Comparison of ENCODE assay signal across 32 cellular contexts in genomic region chr4:114358901-114359300, GRCh38.
"Had no signal": no experiment of that assay in that cellular context is flagged by ENCODE, and none has a peak within 500 bp of the region (broad histone marks: within the 10 kb centered on the region; RNA-seq: fewer than 3 reads in every experiment).

No MANE protein-coding gene starts in this region.

- H3K4me3 ChIP-seq: adrenal gland, body of pancreas, cardiac muscle cell, colonic mucosa, gastrocnemius medialis had no signal

- H3K36me3 ChIP-seq: adrenal gland, cardiac muscle cell, colonic mucosa, gastrocnemius medialis had no signal

- H3K27ac Mint-ChIP-seq: activated CD4-positive, alpha-beta memory T cell treated with anti-CD3 and anti-CD28 coated beads for 36 hours; activated CD4-positive, alpha-beta T cell treated with anti-CD3 and anti-CD28 coated beads for 36 hours; activated CD4-positive, alpha-beta T cell treated with anti-CD3 and anti-CD28 coated beads, Interleukin-2, amount 10 ng/mL, durations not matched to agents 24 days and 14 days; activated CD8-positive, alpha-beta memory T cell treated with anti-CD3 and anti-CD28 coated beads, Interleukin-2, amount 10 ng/mL, durations not matched to agents 7 days and 5 days; activated CD8-positive, alpha-beta T cell treated with anti-CD3 and anti-CD28 coated beads, Interleukin-2, amount 10 ng/mL, durations not matched to agents 7 days and 5 days; activated naive CD4-positive, alpha-beta T cell treated with anti-CD3 and anti-CD28 coated beads for 36 hours; activated naive CD4-positive, alpha-beta T cell treated with anti-CD3 and anti-CD28 coated beads, Interleukin-2, amount 50 U/mL, for 24 hours; activated naive CD8-positive, alpha-beta T cell treated with anti-CD3 and anti-CD28 coated beads for 36 hours; activated naive CD8-positive, alpha-beta T cell treated with anti-CD3 and anti-CD28 coated beads, Interleukin-2, amount 50 U/mL, for 24 hours; activated T-helper 1 cell treated with anti-CD3 and anti-CD28 coated beads, Interleukin-12 subunit alpha, Interleukin-12 subunit beta, Interleukin-2, Interleukin-4 antibody, amounts not matched to agents 30 ng/mL and 10 ng/mL and 1 ng/mL, durations not matched to agents 14 hours and 24 hours and 36 hours; activated T-helper 2 cell treated with anti-CD3 and anti-CD28 coated beads, Interferon-gamma antibody, Interleukin-2, Interleukin-4, amounts not matched to agents 10 μg/mL and 5 μg/mL and 100 μg/mL, durations not matched to agents 14 hours and 24 hours and 36 hours had no signal

- ATAC-seq: activated CD4-positive, alpha-beta T cell treated with anti-CD3 and anti-CD28 coated beads for 36 hours; activated CD8-positive, alpha-beta memory T cell treated with anti-CD3 and anti-CD28 coated beads, Interleukin-2, amount 10 ng/mL, durations not matched to agents 7 days and 5 days; activated CD8-positive, alpha-beta T cell treated with anti-CD3 and anti-CD28 coated beads, Interleukin-2, amount 10 ng/mL, durations not matched to agents 7 days and 5 days; activated naive CD8-positive, alpha-beta T cell treated with anti-CD3 and anti-CD28 coated beads, Interleukin-2, amount 50 U/mL, for 24 hours; body of pancreas; esophagus mucosa; gastrocnemius medialis had no signal

- H3K4me1 Mint-ChIP-seq: activated CD4-positive, alpha-beta T cell treated with anti-CD3 and anti-CD28 coated beads for 36 hours; activated CD4-positive, alpha-beta T cell treated with anti-CD3 and anti-CD28 coated beads, Interleukin-2, amount 10 ng/mL, durations not matched to agents 24 days and 14 days; activated naive CD4-positive, alpha-beta T cell treated with anti-CD3 and anti-CD28 coated beads, Interleukin-2, amount 50 U/mL, for 24 hours; activated naive CD8-positive, alpha-beta T cell treated with anti-CD3 and anti-CD28 coated beads for 36 hours; activated naive CD8-positive, alpha-beta T cell treated with anti-CD3 and anti-CD28 coated beads, Interleukin-2, amount 50 U/mL, for 24 hours had no signal

- H3K9me3 ChIP-seq: adrenal gland, body of pancreas, colonic mucosa, gastrocnemius medialis had no signal

- H3K27ac ChIP-seq: adrenal gland, body of pancreas, cardiac muscle cell, colonic mucosa, gastrocnemius medialis had no signal

- H3K9me3 Mint-ChIP-seq: activated CD4-positive, alpha-beta memory T cell treated with anti-CD3 and anti-CD28 coated beads for 36 hours; activated CD4-positive, alpha-beta T cell treated with anti-CD3 and anti-CD28 coated beads, Interleukin-2, amount 10 ng/mL, durations not matched to agents 24 days and 14 days; activated naive CD8-positive, alpha-beta T cell treated with anti-CD3 and anti-CD28 coated beads for 36 hours; activated T-helper 1 cell treated with anti-CD3 and anti-CD28 coated beads, Interleukin-12 subunit alpha, Interleukin-12 subunit beta, Interleukin-2, Interleukin-4 antibody, amounts not matched to agents 30 ng/mL and 10 ng/mL and 1 ng/mL, durations not matched to agents 14 hours and 24 hours and 36 hours; activated T-helper 2 cell treated with anti-CD3 and anti-CD28 coated beads, Interferon-gamma antibody, Interleukin-2, Interleukin-4, amounts not matched to agents 10 μg/mL and 5 μg/mL and 100 μg/mL, durations not matched to agents 14 hours and 24 hours and 36 hours had no signal

- H3K27me3 ChIP-seq: adrenal gland, body of pancreas, cardiac muscle cell, colonic mucosa, gastrocnemius medialis had no signal

- H3K4me3 Mint-ChIP-seq: activated CD4-positive, alpha-beta memory T cell treated with anti-CD3 and anti-CD28 coated beads for 36 hours; activated CD4-positive, alpha-beta T cell treated with anti-CD3 and anti-CD28 coated beads for 36 hours; activated CD4-positive, alpha-beta T cell treated with anti-CD3 and anti-CD28 coated beads, Interleukin-2, amount 10 ng/mL, durations not matched to agents 24 days and 14 days; activated CD8-positive, alpha-beta memory T cell treated with anti-CD3 and anti-CD28 coated beads, Interleukin-2, amount 10 ng/mL, durations not matched to agents 7 days and 5 days; activated CD8-positive, alpha-beta T cell treated with anti-CD3 and anti-CD28 coated beads, Interleukin-2, amount 10 ng/mL, durations not matched to agents 7 days and 5 days; activated naive CD4-positive, alpha-beta T cell treated with anti-CD3 and anti-CD28 coated beads for 36 hours; activated naive CD4-positive, alpha-beta T cell treated with anti-CD3 and anti-CD28 coated beads, Interleukin-2, amount 50 U/mL, for 24 hours; activated naive CD8-positive, alpha-beta T cell treated with anti-CD3 and anti-CD28 coated beads for 36 hours; activated naive CD8-positive, alpha-beta T cell treated with anti-CD3 and anti-CD28 coated beads, Interleukin-2, amount 50 U/mL, for 24 hours; activated T-helper 1 cell treated with anti-CD3 and anti-CD28 coated beads, Interleukin-12 subunit alpha, Interleukin-12 subunit beta, Interleukin-2, Interleukin-4 antibody, amounts not matched to agents 30 ng/mL and 10 ng/mL and 1 ng/mL, durations not matched to agents 14 hours and 24 hours and 36 hours had no signal

- H3K4me1 ChIP-seq: adrenal gland, body of pancreas, colonic mucosa, gastrocnemius medialis had no signal

- H3K27me3 Mint-ChIP-seq: activated CD4-positive, alpha-beta T cell treated with anti-CD3 and anti-CD28 coated beads, Interleukin-2, amount 10 ng/mL, durations not matched to agents 24 days and 14 days; activated CD8-positive, alpha-beta memory T cell treated with anti-CD3 and anti-CD28 coated beads, Interleukin-2, amount 10 ng/mL, durations not matched to agents 7 days and 5 days had no signal

- FAIRE-seq: endometrium, endothelial cell of umbilical vein had no signal

- DNase-seq: activated CD4-positive, alpha-beta memory T cell treated with anti-CD3 and anti-CD28 coated beads for 36 hours; activated CD4-positive, alpha-beta T cell treated with anti-CD3 and anti-CD28 coated beads for 36 hours; activated CD4-positive, alpha-beta T cell treated with anti-CD3 and anti-CD28 coated beads, Interleukin-2, amount 10 ng/mL, durations not matched to agents 24 days and 14 days; activated CD4-positive, CD25-positive, alpha-beta regulatory T cell; activated CD4-positive, CD25-positive, alpha-beta regulatory T cell treated with anti-CD3 and anti-CD28 coated beads, Interleukin-2, amount 50 U/mL, for 72 hours; activated CD8-positive, alpha-beta memory T cell treated with anti-CD3 and anti-CD28 coated beads, Interleukin-2, amount 10 ng/mL, durations not matched to agents 7 days and 5 days; activated CD8-positive, alpha-beta memory T cell treated with anti-CD3 and anti-CD28 coated beads, Interleukin-2, amount 50 U/mL, for 4 hours; activated CD8-positive, alpha-beta T cell treated with anti-CD3 and anti-CD28 coated beads, Interleukin-2, amount 10 ng/mL, durations not matched to agents 7 days and 5 days; activated effector memory CD4-positive, alpha-beta T cell treated with anti-CD3 and anti-CD28 coated beads, Interleukin-2, amount 50 U/mL, for 16 hours; activated naive CD4-positive, alpha-beta T cell treated with anti-CD3 and anti-CD28 coated beads for 36 hours; activated naive CD8-positive, alpha-beta T cell treated with anti-CD3 and anti-CD28 coated beads for 36 hours; activated naive CD8-positive, alpha-beta T cell treated with anti-CD3 and anti-CD28 coated beads, Interleukin-2, amount 50 U/mL, for 24 hours; activated T-cell treated with anti-CD3 and anti-CD28 coated beads, Interleukin-2, amount 50 U/mL, for 1 hour; activated T-cell treated with anti-CD3 and anti-CD28 coated beads, Interleukin-2, amount 50 U/mL, for 48 hours; adrenal gland; amygdala; aorta; body of pancreas; central memory CD4-positive, alpha-beta T cell; cerebellar nuclear complex; colonic mucosa; effector CD8-positive, alpha-beta T cell; foreskin fibroblast; gastrocnemius medialis; T-helper 2 cell had no signal
